ENCODE assay signal across 1 cellular context in genomic region chr5:108729306-108729645, GRCh38.
TF ChIP-seq lines count a peak whose summit lies in the region.

No MANE protein-coding gene starts in this region.

TF ChIP-seq in WTC11, 78 proteins besides CTCF, POLR2A, EP300 and RAD21 (continued from another document):
- TF ChIP-seq AFF4 (CRISPR knock-in tag; IDR thresholded peaks at IDR 0.05; ENCODE audit: borderline replicate concordance) (no peak), MAX (CRISPR knock-in tag; IDR thresholded peaks at IDR 0.05) (no peak), MXD4 (CRISPR knock-in tag; IDR thresholded peaks at IDR 0.05; ENCODE audit: borderline replicate concordance) (no peak), KAT7 (CRISPR knock-in tag; IDR thresholded peaks at IDR 0.05; ENCODE audit: borderline replicate concordance) (no peak), ZNF121 (CRISPR knock-in tag; IDR thresholded peaks at IDR 0.05) (no peak), ATF1 (CRISPR knock-in tag; IDR thresholded peaks at IDR 0.05) (no peak), PRDM15 (CRISPR knock-in tag; IDR thresholded peaks at IDR 0.05) (no peak), GRHL2 (CRISPR knock-in tag; IDR thresholded peaks at IDR 0.05; ENCODE audit: insufficient replicate concordance, severe bottlenecking) (no peak), ZNF138 (CRISPR knock-in tag; conservative IDR thresholded peaks at IDR 0.05) (no peak), ETV6 (CRISPR knock-in tag; IDR thresholded peaks at IDR 0.05) (no peak)
